Comparison of ENCODE assay signal across 22 cellular contexts in genomic region chr11:66835762-66836405, GRCh38. TPM values are rescaled to one million over a fixed set of nuclear protein-coding genes. Genes with fewer than 3 reads are reported as not detected.
DNase-seq lines count a peak whose midpoint lies in the region; ATAC-seq, FAIRE-seq and TF ChIP-seq lines count a peak whose summit lies in the region.
"Had no signal": no experiment of that assay in that cellular context is flagged by ENCODE, and none has a peak within 500 bp of the region (broad histone marks: within the 10 kb centered on the region; RNA-seq: fewer than 3 reads in every experiment).

No MANE protein-coding gene starts in this region.

- peaks cover 21% of the 10 kb centered on the region for H3K4me1 ChIP-seq in CD4-positive, alpha-beta memory T cell (ENCODE audit: insufficient read depth, low read length)
- H3K4me1 ChIP-seq in kidney (ENCODE audit: control insufficient read depth in 1 of 2, insufficient read depth in 1 of 2, low read depth in 1 of 2, low read length in 2 of 2) = no peaks in the 10 kb centered on the region
- H3K4me1 ChIP-seq: vagina had no signal

- no peak overlapping the region for H3K27ac ChIP-seq in CD4-positive, alpha-beta memory T cell (ENCODE audit: low read depth, low read length)
- no peak overlapping the region for H3K27ac ChIP-seq in kidney (ENCODE audit: low read depth in 2 of 2, low read length in 2 of 2)
- H3K27ac ChIP-seq: HL-60, vagina had no signal

- H3K36me3 ChIP-seq in CD4-positive, alpha-beta memory T cell (ENCODE audit: insufficient read depth, low read length) = peaks cover 4% of the 10 kb centered on the region
- H3K36me3 ChIP-seq in kidney (ENCODE audit: control insufficient read depth in 1 of 2, insufficient read depth in 2 of 2, low read length in 2 of 2) = peaks cover 5 to 6% of the 10 kb centered on the region in 2 donors
- H3K36me3 ChIP-seq: vagina had no signal

- CTCF ChIA-PET in CD4-positive, alpha-beta memory T cell (lab: Charles Lee; ENCODE audit: partially characterized antibody) = interaction anchor here (0.6 kb wide), 1 partner anchor 267 kb away, joined by 3 read pairs; no protein-coding TSS in a partner anchor

- peaks cover 0 to 2% (median 0%) of the 10 kb centered on the region in 8 donors for H3K9me3 Mint-ChIP-seq in CD4-positive, alpha-beta memory T cell
- H3K9me3 Mint-ChIP-seq in HFFc6 (no peaks in the 10 kb centered on the region), brain (peaks cover 0 to 2% (median 0%) of the 10 kb centered on the region in 5 experiments)
- H3K9me3 Mint-ChIP-seq: CD8-positive, alpha-beta T cell had no signal

- no peaks in the 10 kb centered on the region for H3K27me3 Mint-ChIP-seq in CD4-positive, alpha-beta memory T cell
- H3K27me3 Mint-ChIP-seq in HFFc6 (ENCODE audit: insufficient read depth) (no peaks in the 10 kb centered on the region), brain (no peaks in the 10 kb centered on the region)

- POLR2A ChIA-PET in CD4-positive, alpha-beta memory T cell (lab: Charles Lee; ENCODE audit: partially characterized antibody) = interaction anchor here (1.4 kb wide), 1 partner anchor 20 kb away, joined by 3 read pairs; no protein-coding TSS in a partner anchor

- H3K27me3 ChIP-seq in CD4-positive, alpha-beta memory T cell (ENCODE audit: insufficient read depth, low read length) = no peaks in the 10 kb centered on the region
- H3K27me3 ChIP-seq: MG63, vagina had no signal

- TF ChIP-seq CTCF in HFFc6 (IDR thresholded peaks at IDR 0.05) = no peak
- no peak for TF ChIP-seq CTCF in brain (conservative IDR thresholded peaks at IDR 0.05)
- TF ChIP-seq CTCF in kidney (IDR thresholded peaks at IDR 0.05; ENCODE audit: borderline replicate concordance, extremely low read depth, insufficient read depth) = no peak

- H3K4me3 ChIP-seq in CD4-positive, alpha-beta memory T cell (ENCODE audit: low read length in 2 of 2) = no peak overlapping the region
- H3K4me3 ChIP-seq in kidney (ENCODE audit: low read length in 2 of 2) = no peak overlapping the region
- H3K4me3 ChIP-seq: MG63, vagina had no signal

- no peak for FAIRE-seq in kidney (lab: Jason Lieb, UNC)
- FAIRE-seq: GM18507 had no signal

- no peak for DNase-seq in CD4-positive, alpha-beta memory T cell
- DNase-seq in HFFc6 (peak; percentile 38), kidney (peak; percentile 29), AG08395 (ENCODE audit: low spot score) (no peak), posterior vena cava (ENCODE audit: low spot score) (no peak)
- DNase-seq: activated CD8-positive, alpha-beta memory T cell treated with anti-CD3 and anti-CD28 coated beads for 24 hours; activated gamma-delta T cell treated with Interleukin-2 at 50 U/mL for 16 hours; CD8-positive, alpha-beta T cell; central memory CD4-positive, alpha-beta T cell; GDM1; GOT3; mammary epithelial cell; MG63; NCI-H2107; NK-92 treated with Interleukin-12 subunit alpha and Interleukin-12 subunit beta, amount 100 ng/mL, for 24 hours; stimulated activated naive CD8-positive, alpha-beta T cell treated with anti-CD3 and anti-CD28 coated beads, Interleukin-15, Interleukin-2, amounts not matched to agents 100 U/mL and 50 U/mL, for 24 hours had no signal

- ATAC-seq in HG03457 (IDR thresholded peaks at IDR 0.05; ENCODE audit: unreplicated experiment) (no peak), GM19351 (IDR thresholded peaks at IDR 0.05; ENCODE audit: unreplicated experiment) (no peak)
- ATAC-seq: CD8-positive, alpha-beta T cell; stimulated activated naive CD8-positive, alpha-beta T cell treated with anti-CD3 and anti-CD28 coated beads, Interleukin-15, Interleukin-2, amounts not matched to agents 100 U/mL and 50 U/mL, for 24 hours had no signal

- peak overlapping the region in 4 of 7 donors; percentile 21 to 73 (median 38) for H3K27ac Mint-ChIP-seq in CD4-positive, alpha-beta memory T cell
- H3K27ac Mint-ChIP-seq in HFFc6 = peak overlapping the region; percentile 60
- H3K27ac Mint-ChIP-seq in brain = peak overlapping the region in 3 of 5 experiments; percentile 61 to 81 (median 73)

- peaks cover 18 to 32% (median 27%) of the 10 kb centered on the region in 4 donors for H3K4me1 Mint-ChIP-seq in CD4-positive, alpha-beta memory T cell
- peaks cover 32% of the 10 kb centered on the region for H3K4me1 Mint-ChIP-seq in HFFc6 (ENCODE audit: low read depth)
- no peaks in the 10 kb centered on the region for H3K4me1 Mint-ChIP-seq in brain

- no peak overlapping the region for H3K4me3 Mint-ChIP-seq in CD4-positive, alpha-beta memory T cell
- H3K4me3 Mint-ChIP-seq in HFFc6 (no peak overlapping the region), brain (no peak overlapping the region)
- H3K4me3 Mint-ChIP-seq: CD8-positive, alpha-beta T cell had no signal

- intact Hi-C loops in CD4-positive, alpha-beta memory T cell (cut with micrococcal nuclease) = loop anchor here (10.0 kb wide), 1 partner anchor 431 kb away; no protein-coding TSS in a partner anchor
- intact Hi-C loops in kidney (cut with DNase I) = no loop called here
- intact Hi-C loops in posterior vena cava (cut with DNase I) = loop anchor here (2.0 to 10.0 kb wide), 2 partner anchors 143 to 261 kb away; no protein-coding TSS in a partner anchor

- peaks cover 8 to 19% of the 10 kb centered on the region in 2 donors for H3K36me3 Mint-ChIP-seq in CD4-positive, alpha-beta memory T cell
- H3K36me3 Mint-ChIP-seq in HFFc6 (ENCODE audit: low read depth) (peaks cover 8% of the 10 kb centered on the region), brain (peaks cover 9% of the 10 kb centered on the region)

- no peak overlapping the region for H3K9ac ChIP-seq in kidney (ENCODE audit: low read length in 2 of 2)

- no peaks in the 10 kb centered on the region for H3K9me3 ChIP-seq in CD4-positive, alpha-beta memory T cell (ENCODE audit: control insufficient read depth in 1 of 2, low read length in 2 of 2)
- no peaks in the 10 kb centered on the region for H3K9me3 ChIP-seq in kidney (ENCODE audit: control insufficient read depth in 1 of 2, low read length in 2 of 2)
- H3K9me3 ChIP-seq: MG63, vagina had no signal

RNA-seq across cellular contexts. Expression of gene RCE1, which starts 7.4 kb away (rescaled TPM):
- total RNA-seq in CD4-positive, alpha-beta memory T cell = 10 to 100 TPM; 30.0 to 34.5 TPM
- polyA plus RNA-seq in CD4-positive, alpha-beta memory T cell = 10 to 100 TPM; 23.3 to 31.3 TPM
- 10 to 100 TPM; 13.7 to 18.5 (median 16.3) TPM for total RNA-seq in HFFc6 (2021; fragmentation: NEBNext Ultra II Directional; extraction: Animal tissue kit (Norgen Biotek cat#: 25700))
- polyA plus RNA-seq in brain (ENCODE audit: insufficient read depth, low read depth, low replicate concordance) = 24.2 TPM
- total RNA-seq in kidney = 22.3 TPM
- polyA plus RNA-seq in kidney (ENCODE audit: insufficient read depth, low read depth, low replicate concordance) = 13.8 TPM
- total RNA-seq in posterior vena cava = 1 to 10 TPM; 7.9 to 9.1 TPM

RNA-seq across cellular contexts. Expression of gene LRFN4, which starts 21.0 kb away (rescaled TPM):
- total RNA-seq in CD4-positive, alpha-beta memory T cell = 1 to 10 TPM; 5.1 to 5.3 TPM
- 1 to 10 TPM in 1 of 2 donors, under 1 TPM in 1; 0.42 to 2.9 TPM for polyA plus RNA-seq in CD4-positive, alpha-beta memory T cell
- total RNA-seq in HFFc6 (2021; fragmentation: NEBNext Ultra II Directional; extraction: Animal tissue kit (Norgen Biotek cat#: 25700)) = 10 to 100 TPM; 30.3 to 43.4 (median 34.6) TPM
- polyA plus RNA-seq in brain (ENCODE audit: insufficient read depth, low read depth, low replicate concordance) (34.4 TPM), kidney (ENCODE audit: insufficient read depth, low read depth, low replicate concordance) (6.8 TPM)
- total RNA-seq in kidney (22.3 TPM), posterior vena cava (10 to 100 TPM; 15.0 to 16.9 TPM)

Comparison
In these comparisons a context has a peak if more than half of its experiments do, and no peak if none do; other contexts are left out.
1. DNase-seq: peak in HFFc6 (single experiment) and kidney (single experiment); none in CD4-positive, alpha-beta memory T cell (0 of 5), AG08395 (single experiment) and posterior vena cava (single experiment).
2. Peak in every context shown above with its lines, with median percentiles within 50 percentile points of each other: H3K27ac Mint-ChIP-seq.